In the genomic region with DNA sequence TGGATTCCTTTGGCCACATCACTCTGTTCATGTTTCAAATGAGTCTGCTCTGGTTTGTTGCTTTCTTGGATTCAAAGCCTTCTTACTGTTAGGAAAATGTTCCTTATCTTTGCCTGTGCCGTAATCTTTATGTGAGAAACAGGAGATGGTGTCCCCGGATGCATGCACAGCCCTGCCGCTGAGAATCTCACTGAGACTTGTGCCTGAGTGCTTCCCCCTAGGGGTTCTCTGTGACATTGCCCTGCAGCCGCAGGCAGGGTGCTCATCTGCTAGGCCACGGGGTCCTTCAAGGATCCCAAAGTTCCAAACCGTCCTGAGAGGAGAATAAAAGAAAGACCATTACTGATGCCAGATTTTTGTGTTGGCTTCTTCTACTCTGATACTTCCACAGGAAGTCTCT, we compare ENCODE assay signal across 1 cellular context.
TF ChIP-seq lines count a peak whose summit lies in the region.

No MANE protein-coding gene starts in this region.

TF ChIP-seq in HepG2, 621 proteins besides CTCF, POLR2A, EP300 and RAD21 (continued from another document):
- TF ChIP-seq, protein P1, sequence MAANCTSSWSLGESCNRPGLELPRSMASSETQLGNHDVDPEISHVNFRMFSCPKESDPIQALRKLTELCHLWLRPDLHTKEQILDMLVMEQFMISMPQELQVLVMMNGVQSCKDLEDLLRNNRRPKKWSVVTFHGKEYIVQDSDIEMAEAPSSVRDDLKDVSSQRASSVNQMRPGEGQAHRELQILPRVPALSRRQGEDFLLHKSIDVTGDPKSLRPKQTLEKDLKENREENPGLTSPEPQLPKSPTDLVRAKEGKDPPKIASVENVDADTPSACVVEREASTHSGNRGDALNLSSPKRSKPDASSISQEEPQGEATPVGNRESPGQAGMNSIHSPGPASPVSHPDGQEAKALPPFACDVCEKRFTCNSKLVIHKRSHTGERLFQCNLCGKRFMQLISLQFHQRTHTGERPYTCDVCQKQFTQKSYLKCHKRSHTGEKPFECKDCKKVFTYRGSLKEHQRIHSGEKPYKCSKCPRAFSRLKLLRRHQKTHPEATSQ (CRISPR knock-in tag; IDR thresholded peaks at IDR 0.05; ENCODE audit: borderline replicate concordance): no peak
- TF ChIP-seq KDM2A (CRISPR knock-in tag; IDR thresholded peaks at IDR 0.05; ENCODE audit: borderline replicate concordance, low read depth) (0 out of 2 replicates have a peak, but pooled peaks have one; percentile 23), SMC3 (IDR thresholded peaks at IDR 0.05; ENCODE audit: low read length) (peak; percentile 60), ZNF367 (CRISPR knock-in tag; IDR thresholded peaks at IDR 0.05; ENCODE audit: borderline replicate concordance) (no peak), CHCHD3 (CRISPR knock-in tag; IDR thresholded peaks at IDR 0.05) (no peak), TAF1 (CRISPR knock-in tag; IDR thresholded peaks at IDR 0.05) (no peak)
- TF ChIP-seq, protein P2, sequence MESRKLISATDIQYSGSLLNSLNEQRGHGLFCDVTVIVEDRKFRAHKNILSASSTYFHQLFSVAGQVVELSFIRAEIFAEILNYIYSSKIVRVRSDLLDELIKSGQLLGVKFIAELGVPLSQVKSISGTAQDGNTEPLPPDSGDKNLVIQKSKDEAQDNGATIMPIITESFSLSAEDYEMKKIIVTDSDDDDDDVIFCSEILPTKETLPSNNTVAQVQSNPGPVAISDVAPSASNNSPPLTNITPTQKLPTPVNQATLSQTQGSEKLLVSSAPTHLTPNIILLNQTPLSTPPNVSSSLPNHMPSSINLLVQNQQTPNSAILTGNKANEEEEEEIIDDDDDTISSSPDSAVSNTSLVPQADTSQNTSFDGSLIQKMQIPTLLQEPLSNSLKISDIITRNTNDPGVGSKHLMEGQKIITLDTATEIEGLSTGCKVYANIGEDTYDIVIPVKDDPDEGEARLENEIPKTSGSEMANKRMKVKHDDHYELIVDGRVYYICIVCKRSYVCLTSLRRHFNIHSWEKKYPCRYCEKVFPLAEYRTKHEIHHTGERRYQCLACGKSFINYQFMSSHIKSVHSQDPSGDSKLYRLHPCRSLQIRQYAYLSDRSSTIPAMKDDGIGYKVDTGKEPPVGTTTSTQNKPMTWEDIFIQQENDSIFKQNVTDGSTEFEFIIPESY (CRISPR knock-in tag; IDR thresholded peaks at IDR 0.05): peak; percentile 52; the same call in 1 of the 2 replicates
- TF ChIP-seq, protein P3, sequence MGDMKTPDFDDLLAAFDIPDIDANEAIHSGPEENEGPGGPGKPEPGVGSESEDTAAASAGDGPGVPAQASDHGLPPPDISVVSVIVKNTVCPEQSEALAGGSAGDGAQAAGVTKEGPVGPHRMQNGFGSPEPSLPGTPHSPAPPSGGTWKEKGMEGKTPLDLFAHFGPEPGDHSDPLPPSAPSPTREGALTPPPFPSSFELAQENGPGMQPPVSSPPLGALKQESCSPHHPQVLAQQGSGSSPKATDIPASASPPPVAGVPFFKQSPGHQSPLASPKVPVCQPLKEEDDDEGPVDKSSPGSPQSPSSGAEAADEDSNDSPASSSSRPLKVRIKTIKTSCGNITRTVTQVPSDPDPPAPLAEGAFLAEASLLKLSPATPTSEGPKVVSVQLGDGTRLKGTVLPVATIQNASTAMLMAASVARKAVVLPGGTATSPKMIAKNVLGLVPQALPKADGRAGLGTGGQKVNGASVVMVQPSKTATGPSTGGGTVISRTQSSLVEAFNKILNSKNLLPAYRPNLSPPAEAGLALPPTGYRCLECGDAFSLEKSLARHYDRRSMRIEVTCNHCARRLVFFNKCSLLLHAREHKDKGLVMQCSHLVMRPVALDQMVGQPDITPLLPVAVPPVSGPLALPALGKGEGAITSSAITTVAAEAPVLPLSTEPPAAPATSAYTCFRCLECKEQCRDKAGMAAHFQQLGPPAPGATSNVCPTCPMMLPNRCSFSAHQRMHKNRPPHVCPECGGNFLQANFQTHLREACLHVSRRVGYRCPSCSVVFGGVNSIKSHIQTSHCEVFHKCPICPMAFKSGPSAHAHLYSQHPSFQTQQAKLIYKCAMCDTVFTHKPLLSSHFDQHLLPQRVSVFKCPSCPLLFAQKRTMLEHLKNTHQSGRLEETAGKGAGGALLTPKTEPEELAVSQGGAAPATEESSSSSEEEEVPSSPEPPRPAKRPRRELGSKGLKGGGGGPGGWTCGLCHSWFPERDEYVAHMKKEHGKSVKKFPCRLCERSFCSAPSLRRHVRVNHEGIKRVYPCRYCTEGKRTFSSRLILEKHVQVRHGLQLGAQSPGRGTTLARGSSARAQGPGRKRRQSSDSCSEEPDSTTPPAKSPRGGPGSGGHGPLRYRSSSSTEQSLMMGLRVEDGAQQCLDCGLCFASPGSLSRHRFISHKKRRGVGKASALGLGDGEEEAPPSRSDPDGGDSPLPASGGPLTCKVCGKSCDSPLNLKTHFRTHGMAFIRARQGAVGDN (CRISPR knock-in tag; IDR thresholded peaks at IDR 0.05): peak; percentile 17; the same call in 1 of the 2 replicates
